ENCODE assay signal across 20 cellular contexts in the genomic region with DNA sequence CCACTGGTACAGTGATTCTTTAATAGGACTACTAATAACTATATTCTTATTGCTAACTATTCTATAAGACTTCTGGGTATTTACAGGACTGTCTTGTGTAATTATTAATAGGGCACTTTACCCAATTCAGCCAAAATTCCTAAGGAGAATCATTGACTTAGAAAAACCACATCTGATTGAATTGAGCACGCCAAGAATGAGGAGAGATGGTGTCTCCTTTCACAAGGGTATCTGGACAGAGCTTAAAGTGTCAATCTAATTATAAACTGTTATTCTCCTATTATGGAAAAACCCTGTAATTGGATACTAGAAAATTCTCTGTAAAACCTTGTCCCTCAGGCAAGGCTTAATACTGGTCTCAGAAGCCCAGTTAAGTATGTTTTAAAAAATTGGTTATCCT.
DNase-seq lines count a peak whose midpoint lies in the region; ATAC-seq and TF ChIP-seq lines count a peak whose summit lies in the region.
"Had no signal": no experiment of that assay in that cellular context is flagged by ENCODE, and none has a peak within 500 bp of the region (broad histone marks: within the 10 kb centered on the region; RNA-seq: fewer than 3 reads in every experiment).

No MANE protein-coding gene starts in this region.

- H3K27ac ChIP-seq in neuronal stem cell (replicated peaks; ENCODE audit: low read length), result no peak overlapping the region
- H3K27ac ChIP-seq: GM23248 had no signal

- no peaks in the 10 kb centered on the region for H3K27me3 ChIP-seq in neuronal stem cell (ENCODE audit: control insufficient read depth in 3 of 3, insufficient read depth in 3 of 3, low read depth in 1 of 3, low read length in 3 of 3)

- H3K4me3 Mint-ChIP-seq in nephron, result no peak overlapping the region
- H3K4me3 Mint-ChIP-seq: CD14-positive monocyte had no signal

- H2BK12ac ChIP-seq in neuronal stem cell (ENCODE audit: low read length), result no peak overlapping the region

- no peak overlapping the region for H3K4me2 ChIP-seq in neuronal stem cell (ENCODE audit: insufficient read depth, low read length, poor library complexity, severe bottlenecking)

- H3K9ac ChIP-seq in neuronal stem cell (ENCODE audit: low read depth, low read length, poor library complexity), result no peak overlapping the region
- H3K9ac ChIP-seq: GM23248 had no signal

- no peak overlapping the region for H2AK5ac ChIP-seq in neuronal stem cell (ENCODE audit: low read depth, low read length)

- no peak overlapping the region for H3K14ac ChIP-seq in neuronal stem cell (ENCODE audit: low read length)

- peaks cover 26% of the 10 kb centered on the region for H3K4me1 Mint-ChIP-seq in nephron
- H3K4me1 Mint-ChIP-seq: CD14-positive monocyte had no signal

- no peak overlapping the region for H3K23ac ChIP-seq in neuronal stem cell (ENCODE audit: low read depth, low read length, poor library complexity)

- peaks cover 5% of the 10 kb centered on the region for H3K27me3 Mint-ChIP-seq in nephron (ENCODE audit: low read depth)

- peak; percentile 39 for DNase-seq in G401 (ENCODE audit: low spot score)
- peak; percentile 54 for DNase-seq in NCI-H82 (lab: John Stamatoyannopoulos, UW)
- peak; percentile 1 for DNase-seq in fibroblast of gingiva (ENCODE audit: low read depth)
- no peak for DNase-seq in midbrain (lab: John Stamatoyannopoulos, UW)
- DNase-seq in SW480 (ENCODE audit: low spot score), result no peak
- no peak for DNase-seq in neuronal stem cell (ENCODE audit: low spot score)
- DNase-seq: AML-193, Caco-2, DMS53, GM23248, NCI-H1436 treated with DMSO at 0.1 percent for 48 hours, NCI-H2029 treated with DMSO at 0.1 percent for 48 hours, NCI-H524 treated with DMSO at 0.1 percent for 48 hours, OCI-M1, RPMI8226 had no signal

- H3K4ac ChIP-seq in neuronal stem cell (ENCODE audit: low read length), result no peak overlapping the region

- H3K9me3 ChIP-seq in neuronal stem cell (replicated peaks in 1 of 2; ENCODE audit: control insufficient read depth in 2 of 2, insufficient read depth in 1 of 2, low read depth in 1 of 2, low read length in 2 of 2), result no peaks in the 10 kb centered on the region
- H3K9me3 ChIP-seq: Caco-2 had no signal

- no peak for TF ChIP-seq CTCF in nephron (IDR thresholded peaks at IDR 0.05; ENCODE audit: unreplicated experiment in 3 of 3)

- H3K9me3 Mint-ChIP-seq in nephron, result peaks cover 3% of the 10 kb centered on the region

- H3K4me1 ChIP-seq in neuronal stem cell (ENCODE audit: control insufficient read depth in 2 of 2, insufficient read depth in 1 of 2, low read depth in 1 of 2, low read length in 2 of 2), result peaks cover 0 to 5% of the 10 kb centered on the region in 2 donors
- H3K4me1 ChIP-seq: Caco-2 had no signal

- H3K18ac ChIP-seq in neuronal stem cell (ENCODE audit: low read length), result no peak overlapping the region

- H3K4me3 ChIP-seq in neuronal stem cell (ENCODE audit: low read length in 2 of 2), result no peak overlapping the region
- H3K4me3 ChIP-seq: GM23248, K562 had no signal

- H2BK120ac ChIP-seq in neuronal stem cell (ENCODE audit: low read depth, low read length), result no peak overlapping the region

- WGBS in neuronal stem cell (ENCODE audit: extremely low coverage in 2 of 2, insufficient read length in 2 of 2, insufficient replicate concordance in 1 of 2), 2 donors, result no CpG with 5 or more reads among the region's 1 CpG

- H3K27ac Mint-ChIP-seq in nephron, result peak overlapping the region in 2 of 3 experiments; percentile 26 to 29
- H3K27ac Mint-ChIP-seq: CD14-positive monocyte had no signal

- H2BK15ac ChIP-seq in neuronal stem cell (ENCODE audit: low read length), result no peak overlapping the region

- H4K91ac ChIP-seq in neuronal stem cell (ENCODE audit: low read depth, low read length, poor library complexity), result no peak overlapping the region

- in situ Hi-C loops in G401 (cut with HindIII; ENCODE audit: low sequenced_read_pairs), result no loop called here

- no peaks in the 10 kb centered on the region for H3K79me1 ChIP-seq in neuronal stem cell (ENCODE audit: low read depth, low read length)

- H3K36me3 ChIP-seq in neuronal stem cell (replicated peaks in 1 of 2; ENCODE audit: control insufficient read depth in 2 of 2, insufficient read depth in 2 of 2, low read length in 2 of 2), result no peaks in the 10 kb centered on the region

- H4K8ac ChIP-seq in neuronal stem cell (ENCODE audit: low read depth, low read length), result no peak overlapping the region

- no peak overlapping the region for H2BK5ac ChIP-seq in neuronal stem cell (ENCODE audit: low read length)

- H2AFZ ChIP-seq in neuronal stem cell (ENCODE audit: low read length), result no peak overlapping the region
- H2AFZ ChIP-seq: GM23248 had no signal

- no peak for ATAC-seq in HG02759 (IDR thresholded peaks at IDR 0.05; ENCODE audit: unreplicated experiment)
- ATAC-seq: HCT116, K562 had no signal

- no peaks in the 10 kb centered on the region for H3K36me3 Mint-ChIP-seq in nephron (ENCODE audit: low read depth)
- H3K36me3 Mint-ChIP-seq: CD14-positive monocyte had no signal

Comparison
In these comparisons a context has a peak if more than half of its experiments do, and no peak if none do; other contexts are left out.
1. DNase-seq: peak in G401 (single experiment), NCI-H82 (single experiment) and fibroblast of gingiva (single experiment); none in midbrain (single experiment), SW480 (single experiment) and neuronal stem cell (single experiment).